Comparison of ENCODE assay signal across 26 cellular contexts in genomic region chr7:10015687-10016086, GRCh38.
DNase-seq lines count a peak whose midpoint lies in the region; ATAC-seq and TF ChIP-seq lines count a peak whose summit lies in the region.
"Had no signal": no experiment of that assay in that cellular context is flagged by ENCODE, and none has a peak within 500 bp of the region (broad histone marks: within the 10 kb centered on the region; RNA-seq: fewer than 3 reads in every experiment).

No MANE protein-coding gene starts in this region.

- H3K4me2 ChIP-seq in SK-N-SH (no peak overlapping the region), trophoblast cell (ENCODE audit: low read length) (no peak overlapping the region)
- H3K4me2 ChIP-seq: BLaER1 had no signal

- ATAC-seq in SK-N-SH treated with all-trans-retinoic acid at 6 μM for 48 hours, result no peak
- ATAC-seq: GM12878 had no signal

- WGBS in SK-N-SH (ENCODE audit: low lambda C conversion rate), result 17% methylated on average over 1 of the region's 1 CpG
- WGBS in trophoblast cell (ENCODE audit: extremely low coverage, insufficient coverage, insufficient read length), result no CpG with 5 or more reads among the region's 1 CpG

- no peak overlapping the region for H3K4me3 Mint-ChIP-seq in progenitor cell of endocrine pancreas (ENCODE audit: low read depth)
- H3K4me3 Mint-ChIP-seq in type B pancreatic cell, result no peak overlapping the region
- H3K4me3 Mint-ChIP-seq: CD4-positive, alpha-beta T cell had no signal

- no peak overlapping the region for H4K12ac ChIP-seq in trophoblast cell (ENCODE audit: low read depth, low read length)

- H3K4ac ChIP-seq in trophoblast cell (ENCODE audit: low read depth, low read length), result no peak overlapping the region

- no peaks in the 10 kb centered on the region for H3K79me1 ChIP-seq in trophoblast cell (ENCODE audit: low read length)

- TF ChIP-seq CTCF in SK-N-SH (IDR thresholded peaks at IDR 0.05), result no peak
- TF ChIP-seq CTCF in LNCaP clone FGC (IDR thresholded peaks at IDR 0.05; ENCODE audit: control insufficient read depth, extremely low read depth, insufficient read depth), result peak; percentile 33
- peak; percentile 55 for TF ChIP-seq CTCF in VCaP (conservative IDR thresholded peaks at IDR 0.05)
- peak; percentile 11 for TF ChIP-seq CTCF in progenitor cell of endocrine pancreas (IDR thresholded peaks at IDR 0.05; ENCODE audit: unreplicated experiment)
- TF ChIP-seq CTCF in type B pancreatic cell (conservative IDR thresholded peaks at IDR 0.05), result no peak

- H2BK5ac ChIP-seq in trophoblast cell (ENCODE audit: low read depth, low read length, poor library complexity), result no peak overlapping the region

- H4K91ac ChIP-seq in trophoblast cell (ENCODE audit: low read depth, low read length), result no peak overlapping the region

- H2BK120ac ChIP-seq in trophoblast cell (ENCODE audit: insufficient read depth, low read length, poor library complexity), result no peak overlapping the region

- H3K9me3 Mint-ChIP-seq in progenitor cell of endocrine pancreas (ENCODE audit: low read depth) (peaks cover 5% of the 10 kb centered on the region), type B pancreatic cell (peaks cover 5% of the 10 kb centered on the region)

- intact Hi-C loops in head of caudate nucleus (cut with DNase I), result no loop called here

- POLR2A ChIA-PET in SK-N-SH (lab: Yijun Ruan, JAX), result no interaction called here

- no peaks in the 10 kb centered on the region for H3K9me2 ChIP-seq in SK-N-SH

- H2BK12ac ChIP-seq in trophoblast cell (ENCODE audit: low read length), result no peak overlapping the region

- no peaks in the 10 kb centered on the region for H3F3A ChIP-seq in SK-N-SH (replicated peaks; ENCODE audit: insufficient read depth)

- no peaks in the 10 kb centered on the region for H4K20me1 ChIP-seq in SK-N-SH (ENCODE audit: insufficient read depth)
- H4K20me1 ChIP-seq: BLaER1 had no signal

- CTCF ChIA-PET in SK-N-SH (lab: Yijun Ruan, JAX), result no interaction called here

- no peak overlapping the region for H3K9ac ChIP-seq in SK-N-SH
- H3K9ac ChIP-seq in trophoblast cell (ENCODE audit: low read length), result no peak overlapping the region
- H3K9ac ChIP-seq: BLaER1 had no signal

- H3K27me3 Mint-ChIP-seq in progenitor cell of endocrine pancreas, result no peaks in the 10 kb centered on the region
- H3K27me3 Mint-ChIP-seq in type B pancreatic cell, result no peaks in the 10 kb centered on the region
- H3K27me3 Mint-ChIP-seq: CD4-positive, alpha-beta T cell had no signal

- TF ChIP-seq RAD21 in SK-N-SH (IDR thresholded peaks at IDR 0.05; ENCODE audit: low read length), result 0 out of 2 replicates have a peak, but pooled peaks have one; percentile 23

- H2AFZ ChIP-seq in SK-N-SH (ENCODE audit: low read depth) (no peak overlapping the region), trophoblast cell (ENCODE audit: insufficient read depth, low read length, poor library complexity) (no peak overlapping the region)

- H3K4me1 ChIP-seq in SK-N-SH (ENCODE audit: control insufficient read depth in 1 of 2, insufficient read depth in 2 of 2, low read depth in 1 of 2, low read length in 1 of 2), result no peaks in the 10 kb centered on the region
- H3K4me1 ChIP-seq in trophoblast cell (ENCODE audit: control insufficient read depth in 1 of 2, insufficient read depth in 2 of 2, low read length in 2 of 2), result no peaks in the 10 kb centered on the region
- H3K4me1 ChIP-seq: BLaER1, SJSA1 had no signal

- no peak overlapping the region for H3K23ac ChIP-seq in trophoblast cell (ENCODE audit: low read length)

- no peaks in the 10 kb centered on the region for H3K4me1 Mint-ChIP-seq in progenitor cell of endocrine pancreas (ENCODE audit: low read depth)
- no peaks in the 10 kb centered on the region for H3K4me1 Mint-ChIP-seq in type B pancreatic cell (ENCODE audit: unreplicated experiment)

- H3K27me3 ChIP-seq in SK-N-SH (ENCODE audit: insufficient read depth) (no peaks in the 10 kb centered on the region), trophoblast cell (ENCODE audit: insufficient read depth, low read length) (no peaks in the 10 kb centered on the region)
- H3K27me3 ChIP-seq: BLaER1, SJSA1 had no signal

- H3K36me3 ChIP-seq in SK-N-SH (replicated peaks in 1 of 2; ENCODE audit: control insufficient read depth in 1 of 2, insufficient read depth in 2 of 2, low read length in 1 of 2), result no peaks in the 10 kb centered on the region
- H3K36me3 ChIP-seq in trophoblast cell (ENCODE audit: control insufficient read depth in 1 of 2, insufficient read depth in 2 of 2, low read length in 2 of 2), result no peaks in the 10 kb centered on the region
- H3K36me3 ChIP-seq: BLaER1, SJSA1 had no signal

- H3K18ac ChIP-seq in trophoblast cell (ENCODE audit: low read length), result no peak overlapping the region

- H3K36me3 Mint-ChIP-seq in progenitor cell of endocrine pancreas (ENCODE audit: insufficient read depth), result no peaks in the 10 kb centered on the region
- H3K36me3 Mint-ChIP-seq in type B pancreatic cell, result no peaks in the 10 kb centered on the region

- H3K27ac Mint-ChIP-seq in progenitor cell of endocrine pancreas, result no peak overlapping the region
- no peak overlapping the region for H3K27ac Mint-ChIP-seq in type B pancreatic cell
- H3K27ac Mint-ChIP-seq: CD4-positive, alpha-beta T cell had no signal

- no peak overlapping the region for H4K8ac ChIP-seq in trophoblast cell (ENCODE audit: low read depth, low read length)

- H3K79me2 ChIP-seq in SK-N-SH (ENCODE audit: insufficient read depth), result no peaks in the 10 kb centered on the region
- no peaks in the 10 kb centered on the region for H3K79me2 ChIP-seq in trophoblast cell (ENCODE audit: control insufficient read depth, insufficient read depth, low read length, poor library complexity)

- no peak overlapping the region for H3K4me3 ChIP-seq in SK-N-SH (ENCODE audit: low read depth in 2 of 2, low read length in 1 of 2)
- H3K4me3 ChIP-seq in LNCaP clone FGC (ENCODE audit: low read depth, low read length), result no peak overlapping the region
- no peak overlapping the region for H3K4me3 ChIP-seq in trophoblast cell (ENCODE audit: low read depth, low read length)
- H3K4me3 ChIP-seq: BLaER1, GM12878, SJSA1 had no signal

- H3K27ac ChIP-seq in SK-N-SH (ENCODE audit: low read depth in 2 of 2, low read length in 1 of 2) (no peak overlapping the region), VCaP (no peak overlapping the region), trophoblast cell (ENCODE audit: low read depth, low read length) (no peak overlapping the region)
- H3K27ac ChIP-seq: BLaER1, SJSA1 had no signal

- no peak for TF ChIP-seq EP300 in SK-N-SH (IDR thresholded peaks at IDR 0.05; ENCODE audit: borderline replicate concordance in 1 of 2, low read depth in 1 of 2, low read length in 1 of 2)

- DNase-seq in SK-N-SH (no peak), LNCaP clone FGC (ENCODE audit: low read depth) (no peak), progenitor cell of endocrine pancreas (ENCODE audit: low spot score, unreplicated experiment) (no peak), head of caudate nucleus (no peak), type B pancreatic cell (ENCODE audit: extremely low spot score, unreplicated experiment) (no peak), trophoblast cell (no peak)
- DNase-seq: CD4-positive, alpha-beta T cell; DMS79; EL; GDM1; GOT3; HCEC 1CT; KBM-7; NCI-H1092; NCI-H1417 treated with DMSO at 0.1 percent for 48 hours; NCI-H1694 treated with DMSO at 0.1 percent for 48 hours; NCI-H2107; NCI-H446; Right ventricle myocardium superior; RPMI8226; SW 1271 had no signal

- no peak overlapping the region for H2AK5ac ChIP-seq in trophoblast cell (ENCODE audit: low read length)

- no peak overlapping the region for H3K14ac ChIP-seq in trophoblast cell (ENCODE audit: low read length)

- H3K9me3 ChIP-seq in SK-N-SH, result peaks cover 24% of the 10 kb centered on the region; the same call in 1 of the 2 replicates
- peaks cover 6% of the 10 kb centered on the region for H3K9me3 ChIP-seq in trophoblast cell (ENCODE audit: insufficient read depth, low read depth, low read length)
- H3K9me3 ChIP-seq: SJSA1 had no signal

TF ChIP-seq in SK-N-SH, 30 proteins besides CTCF, POLR2A, EP300 and RAD21 (continues in another document):
- TF ChIP-seq ZBTB33 (IDR thresholded peaks at IDR 0.05; ENCODE audit: borderline replicate concordance, low read depth) (no peak), FOXJ3 (CRISPR knock-in tag; IDR thresholded peaks at IDR 0.05) (no peak), TEAD4 (IDR thresholded peaks at IDR 0.05; ENCODE audit: borderline replicate concordance, insufficient read depth) (no peak)

TF ChIP-seq in SK-N-SH treated with all-trans-retinoic acid at 6 μM for 48 hours, 23 proteins besides CTCF, POLR2A, EP300 and RAD21 (continues in another document):
- TF ChIP-seq TSHZ2 (CRISPR knock-in tag; IDR thresholded peaks at IDR 0.05), result no peak
- TF ChIP-seq ZNF8 (CRISPR knock-in tag; IDR thresholded peaks at IDR 0.05), result no peak
- TF ChIP-seq CSDC2 (CRISPR knock-in tag; IDR thresholded peaks at IDR 0.05), result no peak
- TF ChIP-seq ZNF565 (CRISPR knock-in tag; conservative IDR thresholded peaks at IDR 0.05; ENCODE audit: low read depth), result no peak

Comparison
In these comparisons a context has a peak if more than half of its experiments do, and no peak if none do; other contexts are left out.
1. CTCF ChIP-seq: peak in LNCaP clone FGC (single experiment), VCaP (single experiment) and progenitor cell of endocrine pancreas (single experiment); none in SK-N-SH (single experiment) and type B pancreatic cell (single experiment).